ENCODE assay signal across 8 cellular contexts in the genomic region with DNA sequence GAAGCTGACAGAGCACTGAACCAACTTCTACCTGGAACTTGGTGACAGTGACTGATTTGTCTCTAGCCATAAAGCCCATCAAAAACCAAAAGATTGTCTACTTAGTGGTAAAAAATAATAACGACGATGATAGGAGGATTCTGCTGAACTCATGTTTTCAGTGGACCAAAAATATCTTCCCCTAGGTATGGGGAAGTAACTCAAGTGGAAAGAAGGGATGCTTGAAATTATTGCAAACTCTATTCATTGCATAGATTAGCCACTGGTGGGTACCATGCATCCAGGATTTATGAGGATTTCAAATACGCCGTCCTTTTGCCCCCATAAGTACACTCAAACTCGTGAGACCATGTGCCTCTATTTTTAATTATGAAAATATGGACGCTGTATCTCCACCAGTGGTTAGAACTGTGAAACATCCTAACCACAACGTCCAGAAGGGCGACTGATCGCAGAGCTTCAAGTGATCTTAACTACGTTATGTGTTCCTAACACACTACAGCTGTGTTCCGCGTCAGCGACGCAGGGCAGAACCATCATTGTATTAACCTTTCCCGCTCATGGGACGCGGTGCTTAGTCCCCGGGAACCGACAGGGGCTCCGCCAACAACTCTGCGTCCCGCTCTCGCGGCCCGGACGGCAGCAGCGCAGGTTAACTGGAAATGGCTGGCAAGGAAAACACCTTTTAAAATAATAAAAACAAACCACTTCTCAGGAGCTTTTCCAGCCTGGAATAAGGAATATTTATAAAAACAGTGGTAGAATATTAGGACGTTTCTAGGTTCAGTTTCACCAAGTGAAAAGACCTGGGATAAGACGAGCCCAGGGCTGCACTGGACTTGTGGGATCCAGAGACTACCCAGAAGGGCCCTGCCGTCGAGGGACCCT. TPM values are rescaled to one million over a fixed set of nuclear protein-coding genes. Genes with fewer than 3 reads are reported as not detected.
DNase-seq lines count a peak whose midpoint lies in the region; ATAC-seq and TF ChIP-seq lines count a peak whose summit lies in the region.

No MANE protein-coding gene starts in this region.

- peaks cover 32% of the 10 kb centered on the region for H3K36me3 Mint-ChIP-seq in CD4-positive, alpha-beta T cell (ENCODE audit: low read depth)
- peaks cover 20% of the 10 kb centered on the region for H3K36me3 Mint-ChIP-seq in activated T-helper 1 cell treated with anti-CD3 and anti-CD28 coated beads, Interleukin-12 subunit alpha, Interleukin-12 subunit beta, Interleukin-2, Interleukin-4 antibody, amounts not matched to agents 30 ng/mL and 10 ng/mL and 1 ng/mL, durations not matched to agents 14 hours and 24 hours and 36 hours (ENCODE audit: low read depth)
- no peaks in the 10 kb centered on the region for H3K36me3 Mint-ChIP-seq in neural crest cell (ENCODE audit: low read depth)

- H3K4me1 ChIP-seq in Peyer's patch, result peaks cover 0 to 17% (median 3%) of the 10 kb centered on the region in 4 donors

- CTCF ChIA-PET in CD4-positive, alpha-beta T cell (lab: Charles Lee), result interaction anchor here (0.9 to 2.2 kb wide), 13 partner anchors 12 to 591 kb away, joined by 3 to 18 read pairs (median 4); a partner anchor contains a TSS

- intact Hi-C loops in CD4-positive, alpha-beta T cell (cut with DNase I, micrococcal nuclease), result loop anchor here (1.0 to 10.0 kb wide), 11 partner anchors 63 to 647 kb away; a partner anchor contains a TSS
- intact Hi-C loops in activated T-helper 1 cell treated with anti-CD3 and anti-CD28 coated beads, Interleukin-12 subunit alpha, Interleukin-12 subunit beta, Interleukin-2, Interleukin-4 antibody, amounts not matched to agents 30 ng/mL and 10 ng/mL and 1 ng/mL, durations not matched to agents 14 hours and 24 hours and 36 hours (cut with micrococcal nuclease), result loop anchor here (1.0 to 5.0 kb wide), 15 partner anchors 62 to 1477 kb away; a partner anchor contains a TSS

- peak; percentile 15 for ATAC-seq in CD4-positive, alpha-beta T cell (ENCODE audit: poor library complexity)
- ATAC-seq in GM19455 (IDR thresholded peaks at IDR 0.05; ENCODE audit: unreplicated experiment), result peak; percentile 34

- H3K9me3 Mint-ChIP-seq in CD4-positive, alpha-beta T cell, result no peaks in the 10 kb centered on the region
- H3K9me3 Mint-ChIP-seq in activated T-helper 1 cell treated with anti-CD3 and anti-CD28 coated beads, Interleukin-12 subunit alpha, Interleukin-12 subunit beta, Interleukin-2, Interleukin-4 antibody, amounts not matched to agents 30 ng/mL and 10 ng/mL and 1 ng/mL, durations not matched to agents 14 hours and 24 hours and 36 hours, result no peaks in the 10 kb centered on the region
- H3K9me3 Mint-ChIP-seq in neural crest cell, result no peaks in the 10 kb centered on the region

- peaks cover 47% of the 10 kb centered on the region for H3K4me1 Mint-ChIP-seq in CD4-positive, alpha-beta T cell (ENCODE audit: low read depth)
- H3K4me1 Mint-ChIP-seq in activated T-helper 1 cell treated with anti-CD3 and anti-CD28 coated beads, Interleukin-12 subunit alpha, Interleukin-12 subunit beta, Interleukin-2, Interleukin-4 antibody, amounts not matched to agents 30 ng/mL and 10 ng/mL and 1 ng/mL, durations not matched to agents 14 hours and 24 hours and 36 hours (ENCODE audit: low read depth), result peaks cover 24% of the 10 kb centered on the region
- peaks cover 19% of the 10 kb centered on the region for H3K4me1 Mint-ChIP-seq in neural crest cell

- POLR2A ChIA-PET in CD4-positive, alpha-beta T cell (lab: Charles Lee), result interaction anchor here (1.1 to 2.7 kb wide), 17 partner anchors 11 to 705 kb away, joined by 3 to 77 read pairs (median 7); a partner anchor contains a TSS

- TF ChIP-seq CTCF in CD4-positive, alpha-beta T cell (IDR thresholded peaks at IDR 0.05), result no peak
- TF ChIP-seq CTCF in Peyer's patch (IDR thresholded peaks at IDR 0.05), result peak in 2 of 6 experiments; percentile 16 to 37
- peak; percentile 20 for TF ChIP-seq CTCF in fibroblast of pulmonary artery (IDR thresholded peaks at IDR 0.05; ENCODE audit: low read length, missing control alignments)
- peak; percentile 49 for TF ChIP-seq CTCF in neural crest cell (conservative IDR thresholded peaks at IDR 0.05)

- H3K4me3 Mint-ChIP-seq in CD4-positive, alpha-beta T cell, result peak overlapping the region; percentile 96
- H3K4me3 Mint-ChIP-seq in activated T-helper 1 cell treated with anti-CD3 and anti-CD28 coated beads, Interleukin-12 subunit alpha, Interleukin-12 subunit beta, Interleukin-2, Interleukin-4 antibody, amounts not matched to agents 30 ng/mL and 10 ng/mL and 1 ng/mL, durations not matched to agents 14 hours and 24 hours and 36 hours, result peak overlapping the region; percentile 91
- peak overlapping the region; percentile 96 for H3K4me3 Mint-ChIP-seq in neural crest cell

- no peak for TF ChIP-seq POLR2A in Peyer's patch (IDR thresholded peaks at IDR 0.05)

- H3K27me3 Mint-ChIP-seq in CD4-positive, alpha-beta T cell, result no peaks in the 10 kb centered on the region
- no peaks in the 10 kb centered on the region for H3K27me3 Mint-ChIP-seq in activated T-helper 1 cell treated with anti-CD3 and anti-CD28 coated beads, Interleukin-12 subunit alpha, Interleukin-12 subunit beta, Interleukin-2, Interleukin-4 antibody, amounts not matched to agents 30 ng/mL and 10 ng/mL and 1 ng/mL, durations not matched to agents 14 hours and 24 hours and 36 hours (ENCODE audit: insufficient read depth)
- H3K27me3 Mint-ChIP-seq in neural crest cell (ENCODE audit: low read depth), result no peaks in the 10 kb centered on the region

- H3K27ac ChIP-seq in CD4-positive, alpha-beta T cell (ENCODE audit: low read depth, low read length), result peak overlapping the region; percentile 85
- H3K27ac ChIP-seq in Peyer's patch, result peak overlapping the region; percentile 84 to 92 (median 90)

- H3K36me3 ChIP-seq in Peyer's patch, result peaks cover 0 to 18% (median 0%) of the 10 kb centered on the region in 3 donors

- peak overlapping the region; percentile 94 for H3K27ac Mint-ChIP-seq in CD4-positive, alpha-beta T cell
- H3K27ac Mint-ChIP-seq in activated T-helper 1 cell treated with anti-CD3 and anti-CD28 coated beads, Interleukin-12 subunit alpha, Interleukin-12 subunit beta, Interleukin-2, Interleukin-4 antibody, amounts not matched to agents 30 ng/mL and 10 ng/mL and 1 ng/mL, durations not matched to agents 14 hours and 24 hours and 36 hours, result peak overlapping the region; percentile 94
- H3K27ac Mint-ChIP-seq in neural crest cell (ENCODE audit: unreplicated experiment), result peak overlapping the region; percentile 2

- H3K9me3 ChIP-seq in CD4-positive, alpha-beta T cell (ENCODE audit: control insufficient read depth, low read length), result no peaks in the 10 kb centered on the region
- H3K9me3 ChIP-seq in Peyer's patch, result no peaks in the 10 kb centered on the region

- peak; percentile 11 to 53 (median 35) for DNase-seq in CD4-positive, alpha-beta T cell
- peak; percentile 70 for DNase-seq in HPDE6-E6E7 (ENCODE audit: extremely low spot score)
- DNase-seq in Peyer's patch, result peak; percentile 55 to 73 (median 69)
- peak; percentile 37 for DNase-seq in activated T-helper 1 cell treated with anti-CD3 and anti-CD28 coated beads, Interleukin-12 subunit alpha, Interleukin-12 subunit beta, Interleukin-2, Interleukin-4 antibody, amounts not matched to agents 30 ng/mL and 10 ng/mL and 1 ng/mL, durations not matched to agents 14 hours and 24 hours and 36 hours (ENCODE audit: low spot score)
- peak; percentile 48 for DNase-seq in fibroblast of pulmonary artery (ENCODE audit: low read depth)
- peak; percentile 40 for DNase-seq in neural crest cell (ENCODE audit: low read depth, low spot score)
- DNase-seq in superior temporal gyrus (ENCODE audit: extremely low spot score), result peak; percentile 48

- H3K4me3 ChIP-seq in Peyer's patch, result peak overlapping the region; percentile 78 to 97 (median 85)
- H3K4me3 ChIP-seq in fibroblast of pulmonary artery (replicated peaks; ENCODE audit: low read depth, low read length), result peak overlapping the region; percentile 84

- H3K27me3 ChIP-seq in CD4-positive, alpha-beta T cell (ENCODE audit: control insufficient read depth, insufficient read depth, low read length), result no peaks in the 10 kb centered on the region
- H3K27me3 ChIP-seq in Peyer's patch, result no peaks in the 10 kb centered on the region

RNA-seq across cellular contexts. Expression of a gene that starts 0.8 kb away (rescaled TPM):
- 10 to 100 TPM; 19.7 to 20.7 TPM for total RNA-seq in CD4-positive, alpha-beta T cell
- 10 to 100 TPM; 20.4 to 32.2 (median 24.4) TPM for total RNA-seq in Peyer's patch
- total RNA-seq in activated T-helper 1 cell treated with anti-CD3 and anti-CD28 coated beads, Interleukin-12 subunit alpha, Interleukin-12 subunit beta, Interleukin-2, Interleukin-4 antibody, amounts not matched to agents 30 ng/mL and 10 ng/mL and 1 ng/mL, durations not matched to agents 14 hours and 24 hours and 36 hours, result 14.7 and 17.0 TPM in 2 replicates
- 24.8 and 25.7 TPM in 2 replicates for total RNA-seq in neural crest cell

RNA-seq across cellular contexts. Expression of a gene that starts 1.1 kb away (rescaled TPM):
- total RNA-seq in CD4-positive, alpha-beta T cell, result 10 to 100 TPM; 45.4 to 47.3 TPM
- 10 to 100 TPM in 3 of 4 donors, 1 to 10 TPM in 1; 8.7 to 17.3 (median 11.5) TPM for total RNA-seq in Peyer's patch
- total RNA-seq in activated T-helper 1 cell treated with anti-CD3 and anti-CD28 coated beads, Interleukin-12 subunit alpha, Interleukin-12 subunit beta, Interleukin-2, Interleukin-4 antibody, amounts not matched to agents 30 ng/mL and 10 ng/mL and 1 ng/mL, durations not matched to agents 14 hours and 24 hours and 36 hours, result 17.2 and 17.6 TPM in 2 replicates
- total RNA-seq in neural crest cell, result 13.6 and 14.5 TPM in 2 replicates

RNA-seq across cellular contexts. Expression of a gene that starts 49.8 kb away (rescaled TPM):
- total RNA-seq in CD4-positive, alpha-beta T cell, result not detected
- total RNA-seq in Peyer's patch (not detected), neural crest cell (not detected in 2 replicates)
- not detected in 2 replicates for total RNA-seq in activated T-helper 1 cell treated with anti-CD3 and anti-CD28 coated beads, Interleukin-12 subunit alpha, Interleukin-12 subunit beta, Interleukin-2, Interleukin-4 antibody, amounts not matched to agents 30 ng/mL and 10 ng/mL and 1 ng/mL, durations not matched to agents 14 hours and 24 hours and 36 hours

Comparison
In these comparisons a context has a peak if more than half of its experiments do, and no peak if none do; other contexts are left out.
1. Peak in every context shown above with its lines: DNase-seq, ATAC-seq, H3K4me3 ChIP-seq and H3K27ac ChIP-seq.
2. H3K27ac Mint-ChIP-seq: peak in every context shown above with its lines; median percentile 94 in CD4-positive, alpha-beta T cell; 94 in activated T-helper 1 cell treated with anti-CD3 and anti-CD28 coated beads, Interleukin-12 subunit alpha, Interleukin-12 subunit beta, Interleukin-2, Interleukin-4 antibody, amounts not matched to agents 30 ng/mL and 10 ng/mL and 1 ng/mL, durations not matched to agents 14 hours and 24 hours and 36 hours; 2 in neural crest cell.